Comparison of ENCODE assay signal across 22 cellular contexts in the genomic region with DNA sequence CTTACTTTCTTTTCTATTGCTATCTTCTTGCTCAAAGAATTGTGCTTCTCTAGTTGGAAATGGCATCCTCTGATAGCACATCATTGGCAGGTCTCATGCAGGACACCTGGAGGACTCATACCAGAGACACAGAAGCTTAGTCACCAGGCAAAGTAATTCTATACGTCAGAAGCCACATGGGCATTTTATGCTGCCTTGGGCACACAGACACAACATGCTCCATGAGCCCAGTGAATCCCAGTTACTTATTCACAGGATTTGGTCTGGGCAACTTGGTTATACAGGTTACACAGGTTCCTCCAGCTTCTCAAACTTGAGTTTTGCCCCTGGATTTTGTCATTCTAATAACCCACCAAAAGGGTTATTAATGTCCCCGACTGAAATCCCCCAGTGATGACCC. TPM values are rescaled to one million over a fixed set of nuclear protein-coding genes. Genes with fewer than 3 reads are reported as not detected.
DNase-seq lines count a peak whose midpoint lies in the region; ATAC-seq, FAIRE-seq and TF ChIP-seq lines count a peak whose summit lies in the region.
"Had no signal": no experiment of that assay in that cellular context is flagged by ENCODE, and none has a peak within 500 bp of the region (broad histone marks: within the 10 kb centered on the region; RNA-seq: fewer than 3 reads in every experiment).

No MANE protein-coding gene starts in this region.

- no peaks in the 10 kb centered on the region for H4K20me1 ChIP-seq in PC-3 (ENCODE audit: low read length)

- ATAC-seq in PC-3 = peak; percentile 20; the same call in 1 of the 2 replicates
- peak; percentile 97 for ATAC-seq in esophagus mucosa
- ATAC-seq in HG03469 (IDR thresholded peaks at IDR 0.05; ENCODE audit: unreplicated experiment) = no peak
- ATAC-seq: left ventricle myocardium superior, SK-N-SH treated with all-trans-retinoic acid at 6 μM for 48 hours had no signal

- H3K79me2 ChIP-seq in PC-3 (ENCODE audit: low read length) = no peaks in the 10 kb centered on the region

- peak overlapping the region; percentile 27 for H3K27ac ChIP-seq in PC-3 (ENCODE audit: low read length)
- no peak overlapping the region for H3K27ac ChIP-seq in left ventricle myocardium inferior (replicated peaks)
- H3K27ac ChIP-seq: sigmoid colon, uterus had no signal

- FAIRE-seq in GM19239 (lab: Jason Lieb, UNC) = peak; percentile 40

- TF ChIP-seq CTCF in PC-3 (conservative IDR thresholded peaks at IDR 0.05; ENCODE audit: low read depth, low read length) (no peak), left ventricle myocardium inferior (IDR thresholded peaks at IDR 0.05; ENCODE audit: borderline replicate concordance) (no peak)

- H3K9me3 ChIP-seq in PC-3 (ENCODE audit: low read length) (no peaks in the 10 kb centered on the region), left ventricle myocardium inferior (replicated peaks) (no peaks in the 10 kb centered on the region)
- H3K9me3 ChIP-seq: sigmoid colon, uterus had no signal

- no peak overlapping the region for H3K9ac ChIP-seq in PC-3 (ENCODE audit: low read length)

- BruUV-seq in PC-3 (replicated peaks; lab: Mats Ljungman, UMichigan) = no TSS peak

- H3K27me3 ChIP-seq in PC-3 (ENCODE audit: low read length) (no peaks in the 10 kb centered on the region), left ventricle myocardium inferior (ENCODE audit: low read depth) (peaks cover 53% of the 10 kb centered on the region)
- H3K27me3 ChIP-seq: sigmoid colon, uterus had no signal

- POLR2A ChIA-PET in PC-3 (lab: Charles Lee; ENCODE audit: unreplicated experiment) = no interaction called here

- peaks cover 3% of the 10 kb centered on the region for H3F3A ChIP-seq in PC-3 (ENCODE audit: low read length, unreplicated experiment)

- CTCF ChIA-PET in PC-3 (lab: Charles Lee) = no interaction called here

- no peak overlapping the region for H2AFZ ChIP-seq in PC-3 (ENCODE audit: low read length)

- DNase-seq in GM19239 (ENCODE audit: insufficient read length, low spot score) (no peak), PC-3 (peak; percentile 88), renal cortical epithelial cell (ENCODE audit: low read depth) (peak; percentile 85), left ventricle myocardium inferior (no peak), NCI-H748 treated with DMSO at 0.1 percent for 48 hours (lab: John Stamatoyannopoulos, UW) (no peak)
- no peak for DNase-seq in effector CD8-positive, alpha-beta T cell (lab: John Stamatoyannopoulos, UW)
- DNase-seq: activated CD4-positive, alpha-beta T cell treated with anti-CD3 and anti-CD28 coated beads, Interleukin-2, amount 50 U/mL, for 4 hours; activated CD8-positive, alpha-beta memory T cell treated with anti-CD3 and anti-CD28 coated beads, Interleukin-2, amount 50 U/mL, for 48 hours; activated naive CD8-positive, alpha-beta T cell treated with anti-CD3 and anti-CD28 coated beads for 36 hours; C1 segment of cervical spinal cord; effector CD4-positive, alpha-beta T cell; GF-D8; left ventricle myocardium superior; NCI-H1694 treated with DMSO at 0.1 percent for 48 hours; sigmoid colon; stimulated activated CD8-positive, alpha-beta memory T cell treated with anti-CD3 and anti-CD28 coated beads, Interleukin-4, amount 100 ng/mL, for 48 hours; uterus had no signal

- H3K4me3 ChIP-seq in PC-3 (ENCODE audit: low read length) (no peak overlapping the region), left ventricle myocardium inferior (no peak overlapping the region)
- H3K4me3 ChIP-seq: sigmoid colon, uterus had no signal

- peak overlapping the region; percentile 10; the same call in 1 of the 2 replicates for H3K4me2 ChIP-seq in PC-3 (ENCODE audit: low read length)

- H3K36me3 ChIP-seq in PC-3 (ENCODE audit: low read depth, low read length) (no peaks in the 10 kb centered on the region), left ventricle myocardium inferior (no peaks in the 10 kb centered on the region)
- H3K36me3 ChIP-seq: sigmoid colon, uterus had no signal

- H3K4me1 ChIP-seq in PC-3 (ENCODE audit: insufficient read depth, low read length) (peaks cover 46% of the 10 kb centered on the region), left ventricle myocardium inferior (no peaks in the 10 kb centered on the region)
- H3K4me1 ChIP-seq: uterus had no signal

- H3K9me2 ChIP-seq in PC-3 (replicated peaks; ENCODE audit: low read length) = no peaks in the 10 kb centered on the region; the same call in 1 of the 2 replicates

- intact Hi-C loops in PC-3 (cut with micrococcal nuclease) = no loop called here
- intact Hi-C loops in left ventricle myocardium inferior (cut with micrococcal nuclease) = no loop called here

RNA-seq across cellular contexts. Expression of gene RASSF6, which starts 7.1 kb away (rescaled TPM):
- total RNA-seq in PC-3 (2014; rRNA removed) (0.69 and 1.1 TPM in 2 replicates), esophagus mucosa (1.8 TPM), renal cortical epithelial cell (8.3 and 10.6 TPM in 2 replicates), left ventricle myocardium inferior (not detected)
- total RNA-seq: activated naive CD8-positive, alpha-beta T cell treated with anti-CD3 and anti-CD28 coated beads for 36 hours; left ventricle myocardium superior; neural crest cell; posterior vena cava had no signal

Comparison
In these comparisons a context has a peak if more than half of its experiments do, and no peak if none do; other contexts are left out.
1. DNase-seq: peak in PC-3 (single experiment) and renal cortical epithelial cell (single experiment); none in GM19239 (single experiment), left ventricle myocardium inferior (single experiment), effector CD8-positive, alpha-beta T cell (single experiment) and NCI-H748 treated with DMSO at 0.1 percent for 48 hours (single experiment).